Comparison of ENCODE assay signal across 24 cellular contexts in genomic region chr10:47258921-47259320, GRCh38. TPM values are rescaled to one million over a fixed set of nuclear protein-coding genes. Genes with fewer than 3 reads are reported as not detected.
DNase-seq lines count a peak whose midpoint lies in the region; ATAC-seq and TF ChIP-seq lines count a peak whose summit lies in the region.
"Had no signal": no experiment of that assay in that cellular context is flagged by ENCODE, and none has a peak within 500 bp of the region (broad histone marks: within the 10 kb centered on the region; RNA-seq: fewer than 3 reads in every experiment).

No MANE protein-coding gene starts in this region.

- no peaks in the 10 kb centered on the region for H3K9me3 Mint-ChIP-seq in activated CD8-positive, alpha-beta memory T cell treated with anti-CD3 and anti-CD28 coated beads, Interleukin-2, amount 10 ng/mL, durations not matched to agents 7 days and 5 days (ENCODE audit: low read depth)
- no peaks in the 10 kb centered on the region for H3K9me3 Mint-ChIP-seq in CD8-positive, alpha-beta T cell
- no peaks in the 10 kb centered on the region for H3K9me3 Mint-ChIP-seq in memory B cell

- H3K27ac ChIP-seq in BLaER1 treated with 17β-estradiol and CSF1 and Interleukin-3, amounts not matched to agents 10 nM and 100 nM = peak overlapping the region in 8 of 11 experiments; percentile 83 to 94 (median 90); a peak in 16 of 22 replicates
- H3K27ac ChIP-seq in CD8-positive, alpha-beta T cell (ENCODE audit: low read depth, low read length) = no peak overlapping the region
- H3K27ac ChIP-seq: KMS-11 had no signal

- no peak for TF ChIP-seq CTCF in CD8-positive, alpha-beta T cell (IDR thresholded peaks at IDR 0.05)

- no peaks in the 10 kb centered on the region for H3K27me3 Mint-ChIP-seq in activated CD8-positive, alpha-beta memory T cell treated with anti-CD3 and anti-CD28 coated beads, Interleukin-2, amount 10 ng/mL, durations not matched to agents 7 days and 5 days
- H3K27me3 Mint-ChIP-seq in CD8-positive, alpha-beta T cell (ENCODE audit: low read depth) = no peaks in the 10 kb centered on the region
- no peaks in the 10 kb centered on the region for H3K27me3 Mint-ChIP-seq in memory B cell

- 0 out of 22 replicates have a peak overlapping the region, but pooled peaks of 1 of the 11 experiments have one; percentile 57 for H3K9ac ChIP-seq in BLaER1 treated with 17β-estradiol and CSF1 and Interleukin-3, amounts not matched to agents 10 nM and 100 nM
- H3K9ac ChIP-seq: KMS-11 had no signal

- H3K27ac Mint-ChIP-seq in activated CD8-positive, alpha-beta memory T cell treated with anti-CD3 and anti-CD28 coated beads, Interleukin-2, amount 10 ng/mL, durations not matched to agents 7 days and 5 days = no peak overlapping the region
- H3K27ac Mint-ChIP-seq in CD8-positive, alpha-beta T cell = peak overlapping the region; percentile 84
- peak overlapping the region; percentile 41 for H3K27ac Mint-ChIP-seq in memory B cell

- peak; percentile 33 for DNase-seq in activated CD8-positive, alpha-beta memory T cell treated with anti-CD3 and anti-CD28 coated beads, Interleukin-2, amount 10 ng/mL, durations not matched to agents 7 days and 5 days
- DNase-seq in activated CD8-positive, alpha-beta memory T cell treated with anti-CD3 and anti-CD28 coated beads, Interleukin-2, amount 50 U/mL, for 48 hours = no peak
- DNase-seq in CD8-positive, alpha-beta T cell = no peak
- no peak for DNase-seq in memory B cell (ENCODE audit: low spot score in 2 of 2)
- no peak for DNase-seq in NCI-H2171 (lab: John Stamatoyannopoulos, UW)
- DNase-seq in DMS79 (lab: John Stamatoyannopoulos, UW) = no peak
- DNase-seq: Calu3; CD8-positive, alpha-beta memory T cell; DMS153; GF-D8; GOT3; HCEC 1CT; IMR-90; NCI-H1694; NCI-H2081; NCI-H2171 treated with DMSO at 0.1 percent for 48 hours; NCI-H524 treated with DMSO at 0.1 percent for 48 hours; NCI-H82; SIG-M5 had no signal

- 0 out of 22 replicates have a peak, but pooled peaks cover 0 to 3% (median 0%) of the 10 kb centered on the region in 11 experiments for H3K36me3 ChIP-seq in BLaER1 treated with 17β-estradiol and CSF1 and Interleukin-3, amounts not matched to agents 10 nM and 100 nM
- H3K36me3 ChIP-seq in CD8-positive, alpha-beta T cell (ENCODE audit: insufficient read depth, low read length) = no peaks in the 10 kb centered on the region

- no peak overlapping the region for H3K4me3 ChIP-seq in BLaER1 treated with 17β-estradiol and CSF1 and Interleukin-3, amounts not matched to agents 10 nM and 100 nM
- no peak overlapping the region for H3K4me3 ChIP-seq in CD8-positive, alpha-beta T cell (ENCODE audit: low read depth, low read length)

- no peak for ATAC-seq in activated CD8-positive, alpha-beta memory T cell treated with anti-CD3 and anti-CD28 coated beads, Interleukin-2, amount 10 ng/mL, durations not matched to agents 7 days and 5 days
- no peak for ATAC-seq in CD8-positive, alpha-beta T cell
- ATAC-seq in memory B cell (ENCODE audit: low read depth) (no peak), HG03442 (IDR thresholded peaks at IDR 0.05; ENCODE audit: unreplicated experiment) (no peak)
- ATAC-seq: Panc1 had no signal

- peaks cover 0 to 82% (median 0%) of the 10 kb centered on the region in 11 experiments; a peak in 6 of 22 replicates for H3K27me3 ChIP-seq in BLaER1 treated with 17β-estradiol and CSF1 and Interleukin-3, amounts not matched to agents 10 nM and 100 nM
- H3K27me3 ChIP-seq in CD8-positive, alpha-beta T cell (ENCODE audit: insufficient read depth, low read length) = no peaks in the 10 kb centered on the region

- peaks cover 0 to 28% (median 12%) of the 10 kb centered on the region in 11 experiments; a peak in 17 of 22 replicates for H3K9me3 ChIP-seq in BLaER1 treated with 17β-estradiol and CSF1 and Interleukin-3, amounts not matched to agents 10 nM and 100 nM (replicated peaks in 1 of 11)
- no peaks in the 10 kb centered on the region for H3K9me3 ChIP-seq in CD8-positive, alpha-beta T cell (ENCODE audit: low read length)

- H3K4me3 Mint-ChIP-seq in activated CD8-positive, alpha-beta memory T cell treated with anti-CD3 and anti-CD28 coated beads, Interleukin-2, amount 10 ng/mL, durations not matched to agents 7 days and 5 days = no peak overlapping the region
- H3K4me3 Mint-ChIP-seq in CD8-positive, alpha-beta T cell = no peak overlapping the region
- no peak overlapping the region for H3K4me3 Mint-ChIP-seq in memory B cell

- peaks cover 5% of the 10 kb centered on the region for H3K36me3 Mint-ChIP-seq in activated CD8-positive, alpha-beta memory T cell treated with anti-CD3 and anti-CD28 coated beads, Interleukin-2, amount 10 ng/mL, durations not matched to agents 7 days and 5 days
- no peaks in the 10 kb centered on the region for H3K36me3 Mint-ChIP-seq in CD8-positive, alpha-beta T cell
- H3K36me3 Mint-ChIP-seq in memory B cell = no peaks in the 10 kb centered on the region

- intact Hi-C loops in CD8-positive, alpha-beta T cell (cut with DNase I, micrococcal nuclease) = loop anchor here (5.0 kb wide), 2 partner anchors 43 to 92 kb away; partner anchors contain the start of gene GDF10 (in 1 of the 2)

- CTCF ChIA-PET in activated CD8-positive, alpha-beta memory T cell treated with anti-CD3 and anti-CD28 coated beads, Interleukin-2, amount 10 ng/mL, durations not matched to agents 7 days and 5 days (lab: Charles Lee) = interaction anchor here (1.3 to 1.5 kb wide), 3 partner anchors 8 to 211 kb away, joined by 3 read pairs; no protein-coding TSS in a partner anchor
- CTCF ChIA-PET in CD8-positive, alpha-beta T cell (lab: Charles Lee) = no interaction called here

- peaks cover 57 to 80% (median 76%) of the 10 kb centered on the region in 10 experiments for H3K4me1 ChIP-seq in BLaER1 treated with 17β-estradiol and CSF1 and Interleukin-3, amounts not matched to agents 10 nM and 100 nM
- H3K4me1 ChIP-seq in CD8-positive, alpha-beta T cell (ENCODE audit: insufficient read depth, low read length) = peaks cover 82% of the 10 kb centered on the region

- POLR2A ChIA-PET in CD8-positive, alpha-beta T cell (lab: Charles Lee) = no interaction called here

- H4K20me1 ChIP-seq in BLaER1 treated with 17β-estradiol and CSF1 and Interleukin-3, amounts not matched to agents 10 nM and 100 nM = peaks cover 0 to 7% (median 0%) of the 10 kb centered on the region in 11 experiments; a peak in 2 of 22 replicates

- H3K4me2 ChIP-seq in BLaER1 treated with 17β-estradiol and CSF1 and Interleukin-3, amounts not matched to agents 10 nM and 100 nM = peak overlapping the region in 9 of 11 experiments; percentile 64 to 91 (median 81); a peak in 16 of 22 replicates
- H3K4me2 ChIP-seq: KMS-11 had no signal

- peaks cover 38% of the 10 kb centered on the region for H3K4me1 Mint-ChIP-seq in activated CD8-positive, alpha-beta memory T cell treated with anti-CD3 and anti-CD28 coated beads, Interleukin-2, amount 10 ng/mL, durations not matched to agents 7 days and 5 days
- peaks cover 90% of the 10 kb centered on the region for H3K4me1 Mint-ChIP-seq in CD8-positive, alpha-beta T cell (ENCODE audit: low read depth)
- peaks cover 47% of the 10 kb centered on the region for H3K4me1 Mint-ChIP-seq in memory B cell

RNA-seq across cellular contexts. Expression of gene GDF10, which starts 41.1 kb away (rescaled TPM):
- total RNA-seq in activated CD8-positive, alpha-beta memory T cell treated with anti-CD3 and anti-CD28 coated beads, Interleukin-2, amount 10 ng/mL, durations not matched to agents 7 days and 5 days = under 1 TPM in 1 of 2 experiments, not detected in 1; 0.45 TPM
- under 1 TPM in 1 of 2 experiments, not detected in 1; 0.22 TPM for total RNA-seq in CD8-positive, alpha-beta T cell
- total RNA-seq: Calu3, IMR-90, MCF 10A had no signal
